Comparison of ENCODE assay signal across 1 cellular context in genomic region chr3:99473321-99473751, GRCh38.
TF ChIP-seq lines count a peak whose summit lies in the region.

No MANE protein-coding gene starts in this region.

TF ChIP-seq in GM12878, 131 proteins besides CTCF, POLR2A, EP300 and RAD21:
- TF ChIP-seq, protein P1, sequence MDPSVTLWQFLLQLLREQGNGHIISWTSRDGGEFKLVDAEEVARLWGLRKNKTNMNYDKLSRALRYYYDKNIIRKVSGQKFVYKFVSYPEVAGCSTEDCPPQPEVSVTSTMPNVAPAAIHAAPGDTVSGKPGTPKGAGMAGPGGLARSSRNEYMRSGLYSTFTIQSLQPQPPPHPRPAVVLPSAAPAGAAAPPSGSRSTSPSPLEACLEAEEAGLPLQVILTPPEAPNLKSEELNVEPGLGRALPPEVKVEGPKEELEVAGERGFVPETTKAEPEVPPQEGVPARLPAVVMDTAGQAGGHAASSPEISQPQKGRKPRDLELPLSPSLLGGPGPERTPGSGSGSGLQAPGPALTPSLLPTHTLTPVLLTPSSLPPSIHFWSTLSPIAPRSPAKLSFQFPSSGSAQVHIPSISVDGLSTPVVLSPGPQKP (IDR thresholded peaks at IDR 0.05; ENCODE audit: low read depth, low read length): no peak
- TF ChIP-seq ETV6 (conservative IDR thresholded peaks at IDR 0.05 in 1 of 2, IDR thresholded peaks at IDR 0.05 in 1 of 2; ENCODE audit: borderline replicate concordance in 1 of 2, low read depth in 1 of 2) (no peak), SIN3A (IDR thresholded peaks at IDR 0.05; ENCODE audit: low read depth, low read length) (no peak), RAD51 (IDR thresholded peaks at IDR 0.05) (no peak), SUPT20H (IDR thresholded peaks at IDR 0.05; ENCODE audit: borderline replicate concordance, control insufficient read depth, low read depth, low read length) (no peak), CHD2 (IDR thresholded peaks at IDR 0.05; ENCODE audit: borderline replicate concordance, low read depth, low read length) (no peak), HDGF (IDR thresholded peaks at IDR 0.05) (no peak), EGR1 (IDR thresholded peaks at IDR 0.05; ENCODE audit: borderline replicate concordance in 1 of 2, low read depth in 2 of 2, low read length in 2 of 2) (no peak)
- TF ChIP-seq, protein P2, sequence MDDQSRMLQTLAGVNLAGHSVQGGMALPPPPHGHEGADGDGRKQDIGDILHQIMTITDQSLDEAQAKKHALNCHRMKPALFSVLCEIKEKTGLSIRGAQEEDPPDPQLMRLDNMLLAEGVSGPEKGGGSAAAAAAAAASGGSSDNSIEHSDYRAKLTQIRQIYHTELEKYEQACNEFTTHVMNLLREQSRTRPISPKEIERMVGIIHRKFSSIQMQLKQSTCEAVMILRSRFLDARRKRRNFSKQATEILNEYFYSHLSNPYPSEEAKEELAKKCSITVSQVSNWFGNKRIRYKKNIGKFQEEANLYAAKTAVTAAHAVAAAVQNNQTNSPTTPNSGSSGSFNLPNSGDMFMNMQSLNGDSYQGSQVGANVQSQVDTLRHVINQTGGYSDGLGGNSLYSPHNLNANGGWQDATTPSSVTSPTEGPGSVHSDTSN (IDR thresholded peaks at IDR 0.05; ENCODE audit: insufficient replicate concordance, low read depth, low read length): no peak
